In genomic region chr4:139704915-139705485, GRCh38 we compare ENCODE assay signal across 13 cellular contexts. TPM values are rescaled to one million over a fixed set of nuclear protein-coding genes. Genes with fewer than 3 reads are reported as not detected.
DNase-seq lines count a peak whose midpoint lies in the region; ATAC-seq, FAIRE-seq and TF ChIP-seq lines count a peak whose summit lies in the region.
"Had no signal": no experiment of that assay in that cellular context is flagged by ENCODE, and none has a peak within 500 bp of the region (broad histone marks: within the 10 kb centered on the region; RNA-seq: fewer than 3 reads in every experiment).

No MANE protein-coding gene starts in this region.

- CTCF ChIA-PET in Caco-2 (lab: Charles Lee) = interaction anchor here (0.8 to 1.8 kb wide), 6 partner anchors 12 to 101 kb away, joined by 3 to 29 read pairs (median 3); partner anchors contain the start of gene MGST2

- no peak overlapping the region for H2AFZ ChIP-seq in neuronal stem cell (ENCODE audit: low read length)

- no peak overlapping the region for H3K23ac ChIP-seq in neuronal stem cell (ENCODE audit: low read depth, low read length, poor library complexity)

- no peak overlapping the region for H2BK15ac ChIP-seq in neuronal stem cell (ENCODE audit: low read length)

- H3K4me3 ChIP-seq in Caco-2 (ENCODE audit: low read depth, low read length) = no peak overlapping the region
- H3K4me3 ChIP-seq in kidney epithelial cell (ENCODE audit: low read depth, low read length) = no peak overlapping the region
- H3K4me3 ChIP-seq in neuronal stem cell (ENCODE audit: low read length in 2 of 2) = no peak overlapping the region

- H3K18ac ChIP-seq in neuronal stem cell (ENCODE audit: low read length) = no peak overlapping the region

- no peak overlapping the region for H2AK5ac ChIP-seq in neuronal stem cell (ENCODE audit: low read depth, low read length)

- H2BK12ac ChIP-seq in neuronal stem cell (ENCODE audit: low read length) = no peak overlapping the region

- no peak for ATAC-seq in GM18519 (IDR thresholded peaks at IDR 0.05; ENCODE audit: low FRiP score, unreplicated experiment)

- no peaks in the 10 kb centered on the region for H3K9me3 Mint-ChIP-seq in Caco-2 (ENCODE audit: unreplicated experiment)

- no peak overlapping the region for H4K91ac ChIP-seq in neuronal stem cell (ENCODE audit: low read depth, low read length, poor library complexity)

- H3K79me1 ChIP-seq in neuronal stem cell (ENCODE audit: low read depth, low read length) = no peaks in the 10 kb centered on the region

- H3K14ac ChIP-seq in neuronal stem cell (ENCODE audit: low read length) = no peak overlapping the region

- H3K4ac ChIP-seq in neuronal stem cell (ENCODE audit: low read length) = no peak overlapping the region

- no peak overlapping the region for H2BK5ac ChIP-seq in neuronal stem cell (ENCODE audit: low read length)

- peak in 1 of 2 experiments; percentile 42 for TF ChIP-seq CTCF in Caco-2 (IDR thresholded peaks at IDR 0.05; ENCODE audit: insufficient read depth in 1 of 2, low read depth in 1 of 2, low read length in 1 of 2, severe bottlenecking in 1 of 2, unreplicated experiment in 1 of 2)
- TF ChIP-seq CTCF in VCaP (conservative IDR thresholded peaks at IDR 0.05) = peak; percentile 28
- TF ChIP-seq CTCF in kidney epithelial cell (IDR thresholded peaks at IDR 0.05; ENCODE audit: insufficient read depth, low read length, poor library complexity, severe bottlenecking) = peak; percentile 8

- H3K36me3 Mint-ChIP-seq in Caco-2 (ENCODE audit: insufficient read depth, unreplicated experiment) = peaks cover 78% of the 10 kb centered on the region

- POLR2A ChIA-PET in Caco-2 (lab: Charles Lee) = interaction anchor here (1.0 kb wide), 1 partner anchor 39 kb away, joined by 4 read pairs; the partner anchor contains the start of gene MGST2

- H3K4me2 ChIP-seq in neuronal stem cell (ENCODE audit: insufficient read depth, low read length, poor library complexity, severe bottlenecking) = no peak overlapping the region

- H3K9ac ChIP-seq in neuronal stem cell (ENCODE audit: low read depth, low read length, poor library complexity) = no peak overlapping the region

- intact Hi-C loops in Caco-2 (cut with micrococcal nuclease; ENCODE audit: unreplicated experiment) = loop anchor here (1.0 kb wide), 1 partner anchor 49 kb away; no protein-coding TSS in a partner anchor

- DNase-seq in Caco-2 = peak in 1 of 2 experiments; percentile 23
- DNase-seq in HTR-8/SVneo (ENCODE audit: insufficient read length, low spot score) = peak; percentile 14
- no peak for DNase-seq in kidney epithelial cell (ENCODE audit: low read depth)
- no peak for DNase-seq in NCI-H1436 (lab: John Stamatoyannopoulos, UW)
- no peak for DNase-seq in neuronal stem cell (ENCODE audit: low spot score)
- DNase-seq in NCI-H1930 (lab: John Stamatoyannopoulos, UW) = no peak
- DNase-seq: activated CD4-positive, alpha-beta T cell treated with anti-CD3 and anti-CD28 coated beads, Interleukin-2, amount 10 ng/mL, durations not matched to agents 7 days and 5 days; NCI-H1105; SHP77 treated with DMSO at 0.1 percent for 48 hours; stimulated activated CD4-positive, alpha-beta T cell treated with anti-CD3 and anti-CD28 coated beads, Interleukin-12 subunit alpha, Interleukin-12 subunit beta, amount 100 ng/mL, for 4 hours had no signal

- no peaks in the 10 kb centered on the region for H3K4me1 Mint-ChIP-seq in Caco-2 (ENCODE audit: low read depth, unreplicated experiment)
- H3K4me1 Mint-ChIP-seq: activated CD4-positive, alpha-beta T cell treated with anti-CD3 and anti-CD28 coated beads, Interleukin-2, amount 10 ng/mL, durations not matched to agents 7 days and 5 days; activated naive CD4-positive, alpha-beta T cell treated with anti-CD3 and anti-CD28 coated beads, Interleukin-2, amount 50 U/mL, for 24 hours had no signal

- H3K9me3 ChIP-seq in Caco-2 (no peaks in the 10 kb centered on the region), neuronal stem cell (replicated peaks in 1 of 2; ENCODE audit: control insufficient read depth in 2 of 2, insufficient read depth in 1 of 2, low read depth in 1 of 2, low read length in 2 of 2) (peaks cover 0 to 5% of the 10 kb centered on the region in 2 donors)

- H3K36me3 ChIP-seq in Caco-2 (ENCODE audit: control insufficient read depth, insufficient read depth, low read length) = peaks cover 1% of the 10 kb centered on the region
- H3K36me3 ChIP-seq in kidney epithelial cell (ENCODE audit: control insufficient read depth, insufficient read depth, low read length) = no peaks in the 10 kb centered on the region
- H3K36me3 ChIP-seq in neuronal stem cell (replicated peaks in 1 of 2; ENCODE audit: control insufficient read depth in 2 of 2, insufficient read depth in 2 of 2, low read length in 2 of 2) = peaks cover 1 to 38% of the 10 kb centered on the region in 2 donors

- H4K8ac ChIP-seq in neuronal stem cell (ENCODE audit: low read depth, low read length) = no peak overlapping the region

- no peak overlapping the region for H2BK120ac ChIP-seq in neuronal stem cell (ENCODE audit: low read depth, low read length)

- no peak overlapping the region for H3K4me3 Mint-ChIP-seq in Caco-2 (ENCODE audit: unreplicated experiment)
- H3K4me3 Mint-ChIP-seq: activated CD4-positive, alpha-beta T cell treated with anti-CD3 and anti-CD28 coated beads, Interleukin-2, amount 10 ng/mL, durations not matched to agents 7 days and 5 days; activated naive CD4-positive, alpha-beta T cell treated with anti-CD3 and anti-CD28 coated beads, Interleukin-2, amount 50 U/mL, for 24 hours had no signal

- H3K27me3 ChIP-seq in Caco-2 (replicated peaks; ENCODE audit: control insufficient read depth, insufficient read depth, low read length) (no peaks in the 10 kb centered on the region), kidney epithelial cell (ENCODE audit: control insufficient read depth, insufficient read depth, low read length) (no peaks in the 10 kb centered on the region), neuronal stem cell (ENCODE audit: control insufficient read depth in 3 of 3, insufficient read depth in 3 of 3, low read depth in 1 of 3, low read length in 3 of 3) (no peaks in the 10 kb centered on the region)

- H3K4me1 ChIP-seq in Caco-2 (no peaks in the 10 kb centered on the region), neuronal stem cell (ENCODE audit: control insufficient read depth in 2 of 2, insufficient read depth in 1 of 2, low read depth in 1 of 2, low read length in 2 of 2) (peaks cover 0 to 2% of the 10 kb centered on the region in 2 donors)

- no peaks in the 10 kb centered on the region for H3K27me3 Mint-ChIP-seq in Caco-2 (ENCODE audit: insufficient read depth, unreplicated experiment)
- H3K27me3 Mint-ChIP-seq: activated CD4-positive, alpha-beta T cell treated with anti-CD3 and anti-CD28 coated beads, Interleukin-2, amount 10 ng/mL, durations not matched to agents 7 days and 5 days had no signal

- no CpG with 5 or more reads among the region's 4 CpGs for WGBS in neuronal stem cell (ENCODE audit: extremely low coverage in 2 of 2, insufficient read length in 2 of 2, insufficient replicate concordance in 1 of 2), 2 donors

- FAIRE-seq in HTR-8/SVneo (lab: Jason Lieb, UNC) = no peak

- no TSS peak for BruUV-seq in Caco-2 (replicated peaks; lab: Mats Ljungman, UMichigan)

- H3K27ac ChIP-seq in VCaP = no peak overlapping the region
- no peak overlapping the region for H3K27ac ChIP-seq in neuronal stem cell (replicated peaks; ENCODE audit: low read length)

- peak overlapping the region; percentile 71 for H3K27ac Mint-ChIP-seq in Caco-2 (ENCODE audit: unreplicated experiment)
- H3K27ac Mint-ChIP-seq: activated naive CD4-positive, alpha-beta T cell treated with anti-CD3 and anti-CD28 coated beads, Interleukin-2, amount 50 U/mL, for 24 hours had no signal

RNA-seq across cellular contexts. Expression of gene MGST2, which starts 39.4 kb away (rescaled TPM):
- 81.7 and 88.4 TPM in 2 replicates for total RNA-seq in Caco-2 (2022)
- total RNA-seq in kidney epithelial cell = 29.8 and 35.8 TPM in 2 replicates
- 19.9 TPM for polyA plus RNA-seq in neuronal stem cell (2013, experiment 1 of 2)
- 18.6 TPM for polyA plus RNA-seq in neuronal stem cell (2013, experiment 2 of 2)
